Comparison of ENCODE assay signal across 20 cellular contexts in the genomic region with DNA sequence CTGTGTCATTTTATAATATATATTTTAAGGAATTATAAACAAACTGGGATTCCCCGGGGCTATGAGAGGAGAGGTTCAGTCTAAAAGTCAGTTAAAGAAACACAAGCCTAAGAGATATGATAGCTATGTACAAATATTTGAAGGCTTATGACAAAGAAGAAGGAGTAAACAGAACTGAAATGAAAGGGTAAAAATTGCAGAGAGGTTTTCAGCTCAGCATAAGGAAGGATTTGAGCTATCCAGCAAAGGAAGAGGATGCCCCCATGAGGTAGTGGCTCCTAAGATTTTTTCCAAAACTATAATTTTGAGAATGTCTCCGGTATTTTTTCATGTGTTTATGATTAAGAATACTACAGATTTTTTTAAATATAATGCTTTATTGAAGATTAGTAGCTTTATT. TPM values are rescaled to one million over a fixed set of nuclear protein-coding genes. Genes with fewer than 3 reads are reported as not detected.
DNase-seq lines count a peak whose midpoint lies in the region; ATAC-seq, FAIRE-seq and TF ChIP-seq lines count a peak whose summit lies in the region.
"Had no signal": no experiment of that assay in that cellular context is flagged by ENCODE, and none has a peak within 500 bp of the region (broad histone marks: within the 10 kb centered on the region; RNA-seq: fewer than 3 reads in every experiment).

No MANE protein-coding gene starts in this region.

- no peak overlapping the region for H3K27ac ChIP-seq in upper lobe of left lung
- H3K27ac ChIP-seq: right atrium auricular region, SK-N-MC had no signal

- FAIRE-seq in islet of Langerhans (lab: Jason Lieb, UNC): peak; percentile 55

- CTCF ChIA-PET in activated CD8-positive, alpha-beta T cell treated with anti-CD3 and anti-CD28 coated beads for 36 hours (lab: Charles Lee): interaction anchor here (0.6 to 1.7 kb wide), 5 partner anchors 33 to 292 kb away, joined by 3 to 4 read pairs (median 3); a partner anchor contains a TSS

- no peaks in the 10 kb centered on the region for H3K27me3 ChIP-seq in MG63
- no peaks in the 10 kb centered on the region for H3K27me3 ChIP-seq in upper lobe of left lung
- H3K27me3 ChIP-seq: right atrium auricular region had no signal

- H3K27ac Mint-ChIP-seq in activated CD8-positive, alpha-beta T cell treated with anti-CD3 and anti-CD28 coated beads for 36 hours: no peak overlapping the region
- H3K27ac Mint-ChIP-seq: activated B cell treated with CpG ODN at 0.5 μM for 24 hours; activated naive CD4-positive, alpha-beta T cell treated with anti-CD3 and anti-CD28 coated beads, Interleukin-2, amount 50 U/mL, for 24 hours; naive B cell had no signal

- TF ChIP-seq POLR2A in upper lobe of left lung (IDR thresholded peaks at IDR 0.05): no peak

- no peak overlapping the region for H3K4me3 Mint-ChIP-seq in activated CD8-positive, alpha-beta T cell treated with anti-CD3 and anti-CD28 coated beads for 36 hours
- H3K4me3 Mint-ChIP-seq: activated B cell treated with CpG ODN at 0.5 μM for 24 hours; activated naive CD4-positive, alpha-beta T cell treated with anti-CD3 and anti-CD28 coated beads, Interleukin-2, amount 50 U/mL, for 24 hours; central memory CD8-positive, alpha-beta T cell; naive B cell had no signal

- no peaks in the 10 kb centered on the region for H3K4me1 ChIP-seq in upper lobe of left lung
- H3K4me1 ChIP-seq: right atrium auricular region had no signal

- TF ChIP-seq CTCF in AG09309 (IDR thresholded peaks at IDR 0.05; ENCODE audit: control insufficient read depth, insufficient read depth, low read depth, low read length, missing control alignments): peak; percentile 64
- TF ChIP-seq CTCF in cardiac fibroblast (IDR thresholded peaks at IDR 0.05; ENCODE audit: low read depth, low read length): peak; percentile 23
- no peak for TF ChIP-seq CTCF in upper lobe of left lung (IDR thresholded peaks at IDR 0.05)
- TF ChIP-seq CTCF in activated CD8-positive, alpha-beta T cell treated with anti-CD3 and anti-CD28 coated beads for 36 hours (IDR thresholded peaks at IDR 0.05): no peak

- H3K9me3 ChIP-seq in MG63 (no peaks in the 10 kb centered on the region), upper lobe of left lung (no peaks in the 10 kb centered on the region)
- H3K9me3 ChIP-seq: right atrium auricular region had no signal

- WGBS in upper lobe of left lung, 2 donors: 54 to 65% methylated on average over 2 of the region's 2 CpGs

- ATAC-seq in upper lobe of left lung (ENCODE audit: low FRiP score in 2 of 2): no peak
- ATAC-seq in activated CD8-positive, alpha-beta T cell treated with anti-CD3 and anti-CD28 coated beads for 36 hours: no peak
- ATAC-seq in HG02870 (IDR thresholded peaks at IDR 0.05; ENCODE audit: unreplicated experiment): no peak

- intact Hi-C loops in activated CD8-positive, alpha-beta T cell treated with anti-CD3 and anti-CD28 coated beads for 36 hours (cut with micrococcal nuclease): no loop called here

- H3K4me3 ChIP-seq in AG09309 (ENCODE audit: control insufficient read depth, low read depth, low read length) (no peak overlapping the region), cardiac fibroblast (replicated peaks in 1 of 2; ENCODE audit: low read depth in 2 of 2, low read length in 2 of 2) (no peak overlapping the region), MG63 (no peak overlapping the region), upper lobe of left lung (no peak overlapping the region)
- H3K4me3 ChIP-seq: right atrium auricular region, SK-N-MC had no signal

- peaks cover 3% of the 10 kb centered on the region for H3K9me3 Mint-ChIP-seq in activated CD8-positive, alpha-beta T cell treated with anti-CD3 and anti-CD28 coated beads for 36 hours
- H3K9me3 Mint-ChIP-seq: activated naive CD4-positive, alpha-beta T cell treated with anti-CD3 and anti-CD28 coated beads, Interleukin-2, amount 50 U/mL, for 24 hours; central memory CD8-positive, alpha-beta T cell had no signal

- H3K27me3 Mint-ChIP-seq in activated CD8-positive, alpha-beta T cell treated with anti-CD3 and anti-CD28 coated beads for 36 hours: no peaks in the 10 kb centered on the region
- H3K27me3 Mint-ChIP-seq: activated B cell treated with CpG ODN at 0.5 μM for 24 hours; activated naive CD4-positive, alpha-beta T cell treated with anti-CD3 and anti-CD28 coated beads, Interleukin-2, amount 50 U/mL, for 24 hours; central memory CD8-positive, alpha-beta T cell; naive B cell had no signal

- no peaks in the 10 kb centered on the region for H3K4me1 Mint-ChIP-seq in activated CD8-positive, alpha-beta T cell treated with anti-CD3 and anti-CD28 coated beads for 36 hours (ENCODE audit: low read depth)
- H3K4me1 Mint-ChIP-seq: activated B cell treated with CpG ODN at 0.5 μM for 24 hours; activated naive CD4-positive, alpha-beta T cell treated with anti-CD3 and anti-CD28 coated beads, Interleukin-2, amount 50 U/mL, for 24 hours; central memory CD8-positive, alpha-beta T cell; naive B cell had no signal

- H3K36me3 Mint-ChIP-seq in activated CD8-positive, alpha-beta T cell treated with anti-CD3 and anti-CD28 coated beads for 36 hours (ENCODE audit: low read depth): peaks cover 2% of the 10 kb centered on the region
- H3K36me3 Mint-ChIP-seq: activated naive CD4-positive, alpha-beta T cell treated with anti-CD3 and anti-CD28 coated beads, Interleukin-2, amount 50 U/mL, for 24 hours; naive B cell had no signal

- TF ChIP-seq EP300 in Ishikawa (IDR thresholded peaks at IDR 0.05; ENCODE audit: borderline replicate concordance) (no peak), upper lobe of left lung (IDR thresholded peaks at IDR 0.05) (no peak)

- H3K36me3 ChIP-seq in MG63 (no peaks in the 10 kb centered on the region), upper lobe of left lung (no peaks in the 10 kb centered on the region)
- H3K36me3 ChIP-seq: right atrium auricular region had no signal

- DNase-seq in AG09309 (ENCODE audit: low read depth) (peak; percentile 16), cardiac fibroblast (ENCODE audit: low read depth in 2 of 2) (peak; percentile 25 to 30), MG63 (no peak), upper lobe of left lung (no peak)
- DNase-seq in activated CD8-positive, alpha-beta T cell treated with anti-CD3 and anti-CD28 coated beads for 36 hours: no peak
- DNase-seq: activated B cell treated with CpG ODN at 0.5 μM for 24 hours; activated CD8-positive, alpha-beta memory T cell treated with anti-CD3 and anti-CD28 coated beads, Interleukin-2, amount 50 U/mL, for 48 hours; foreskin melanocyte; KG1; kidney glomerular epithelial cell; naive B cell; NCI-H187; stimulated activated naive CD4-positive, alpha-beta T cell had no signal

- TF ChIP-seq RAD21 in Ishikawa (IDR thresholded peaks at IDR 0.05; ENCODE audit: low read depth): peak; percentile 24; the same call in 1 of the 2 replicates

- POLR2A ChIA-PET in activated CD8-positive, alpha-beta T cell treated with anti-CD3 and anti-CD28 coated beads for 36 hours (lab: Charles Lee): no interaction called here

TF ChIP-seq in Ishikawa, 13 proteins besides CTCF, POLR2A, EP300 and RAD21:
- no peak for TF ChIP-seq YY1 (IDR thresholded peaks at IDR 0.05; ENCODE audit: low read depth)
- no peak for TF ChIP-seq CREB1 (IDR thresholded peaks at IDR 0.05; ENCODE audit: low read depth)
- TF ChIP-seq, protein P1, sequence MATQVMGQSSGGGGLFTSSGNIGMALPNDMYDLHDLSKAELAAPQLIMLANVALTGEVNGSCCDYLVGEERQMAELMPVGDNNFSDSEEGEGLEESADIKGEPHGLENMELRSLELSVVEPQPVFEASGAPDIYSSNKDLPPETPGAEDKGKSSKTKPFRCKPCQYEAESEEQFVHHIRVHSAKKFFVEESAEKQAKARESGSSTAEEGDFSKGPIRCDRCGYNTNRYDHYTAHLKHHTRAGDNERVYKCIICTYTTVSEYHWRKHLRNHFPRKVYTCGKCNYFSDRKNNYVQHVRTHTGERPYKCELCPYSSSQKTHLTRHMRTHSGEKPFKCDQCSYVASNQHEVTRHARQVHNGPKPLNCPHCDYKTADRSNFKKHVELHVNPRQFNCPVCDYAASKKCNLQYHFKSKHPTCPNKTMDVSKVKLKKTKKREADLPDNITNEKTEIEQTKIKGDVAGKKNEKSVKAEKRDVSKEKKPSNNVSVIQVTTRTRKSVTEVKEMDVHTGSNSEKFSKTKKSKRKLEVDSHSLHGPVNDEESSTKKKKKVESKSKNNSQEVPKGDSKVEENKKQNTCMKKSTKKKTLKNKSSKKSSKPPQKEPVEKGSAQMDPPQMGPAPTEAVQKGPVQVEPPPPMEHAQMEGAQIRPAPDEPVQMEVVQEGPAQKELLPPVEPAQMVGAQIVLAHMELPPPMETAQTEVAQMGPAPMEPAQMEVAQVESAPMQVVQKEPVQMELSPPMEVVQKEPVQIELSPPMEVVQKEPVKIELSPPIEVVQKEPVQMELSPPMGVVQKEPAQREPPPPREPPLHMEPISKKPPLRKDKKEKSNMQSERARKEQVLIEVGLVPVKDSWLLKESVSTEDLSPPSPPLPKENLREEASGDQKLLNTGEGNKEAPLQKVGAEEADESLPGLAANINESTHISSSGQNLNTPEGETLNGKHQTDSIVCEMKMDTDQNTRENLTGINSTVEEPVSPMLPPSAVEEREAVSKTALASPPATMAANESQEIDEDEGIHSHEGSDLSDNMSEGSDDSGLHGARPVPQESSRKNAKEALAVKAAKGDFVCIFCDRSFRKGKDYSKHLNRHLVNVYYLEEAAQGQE (IDR thresholded peaks at IDR 0.05; ENCODE audit: low read depth): no peak
- TF ChIP-seq CEBPB (IDR thresholded peaks at IDR 0.05): no peak
- no peak for TF ChIP-seq ZBTB7A (IDR thresholded peaks at IDR 0.05; ENCODE audit: low read depth)

RNA-seq across cellular contexts. Expression of a gene that starts 57.9 kb away (rescaled TPM):
- 0.10 TPM in 1 of 2 replicates, not detected in the other for total RNA-seq in MG63 (2014; rRNA removed; shearing (Covaris generic); ENCODE audit: low replicate concordance)
- total RNA-seq in upper lobe of left lung: under 1 TPM in 4 of 6 donors, not detected in 2; 0.09 to 0.49 (median 0.29) TPM
- not detected for total RNA-seq in activated CD8-positive, alpha-beta T cell treated with anti-CD3 and anti-CD28 coated beads for 36 hours
- total RNA-seq: activated B cell treated with CpG ODN at 0.5 μM for 24 hours had no signal

RNA-seq across cellular contexts. Expression of a gene that starts 59.4 kb away (rescaled TPM):
- total RNA-seq in MG63 (2014; rRNA removed; shearing (Covaris generic); ENCODE audit: low replicate concordance): 0.35 and 0.40 TPM in 2 replicates
- 10 to 100 TPM in 3 of 6 donors, 1 to 10 TPM in 3; 2.0 to 33.4 (median 8.0) TPM for total RNA-seq in upper lobe of left lung
- 1 to 10 TPM; 1.1 to 1.6 TPM for total RNA-seq in activated CD8-positive, alpha-beta T cell treated with anti-CD3 and anti-CD28 coated beads for 36 hours

Comparison
In these comparisons a context has a peak if more than half of its experiments do, and no peak if none do; other contexts are left out.
1. DNase-seq: peak in AG09309 (single experiment) and cardiac fibroblast (2 of 2); none in MG63 (single experiment), upper lobe of left lung (0 of 2) and activated CD8-positive, alpha-beta T cell treated with anti-CD3 and anti-CD28 coated beads for 36 hours (single experiment).
2. CTCF ChIP-seq: peak in AG09309 (single experiment) and cardiac fibroblast (single experiment); none in upper lobe of left lung (0 of 6) and activated CD8-positive, alpha-beta T cell treated with anti-CD3 and anti-CD28 coated beads for 36 hours (single experiment).